Comparison of ENCODE assay signal across 8 cellular contexts in the genomic region with DNA sequence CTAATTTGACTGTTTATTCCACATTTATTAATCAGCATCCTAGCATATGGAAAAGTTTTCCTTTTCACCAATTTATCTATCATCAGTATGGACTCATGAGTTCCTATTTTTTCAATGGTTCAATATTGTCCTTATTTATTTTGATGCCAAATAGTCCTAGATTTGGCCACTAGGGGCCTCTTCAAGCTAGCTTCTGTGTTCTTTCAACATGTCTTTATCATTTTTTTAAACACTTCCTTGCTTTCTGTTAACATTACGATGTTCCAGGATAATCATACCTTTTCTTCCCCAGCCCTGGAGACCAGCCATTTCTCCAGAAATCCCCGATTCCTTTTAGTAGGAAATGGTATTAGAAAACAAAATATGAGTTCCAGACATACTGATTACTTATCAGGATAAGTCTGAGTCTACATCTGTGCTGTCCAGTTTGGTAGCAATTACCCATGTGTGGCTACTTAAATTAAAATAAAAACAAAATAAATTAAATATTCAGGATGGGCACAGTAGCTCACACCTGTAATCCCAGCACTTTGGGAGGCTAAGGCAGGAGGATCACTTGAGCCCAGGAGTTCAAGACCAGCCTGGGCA.
A peak's percentile ranks its signal among the peaks of the same experiment; 100 is the strongest.
DNase-seq lines count a peak whose midpoint lies in the region; ATAC-seq and TF ChIP-seq lines count a peak whose summit lies in the region.

No MANE protein-coding gene starts in this region.

- H3K4me3 ChIP-seq in DOHH2 (ENCODE audit: low read length) (peak overlapping the region; percentile 12; the same call in 1 of the 2 replicates), RWPE2 (ENCODE audit: severe bottlenecking) (no peak overlapping the region), foreskin fibroblast (ENCODE audit: low read depth in 1 of 2, low read length in 2 of 2) (no peak overlapping the region)

- H3F3A ChIP-seq in DOHH2 (ENCODE audit: control insufficient read depth, insufficient read depth), result no peaks in the 10 kb centered on the region

- DNase-seq in RWPE2 (ENCODE audit: low spot score) (no peak), foreskin fibroblast (peak; percentile 29 to 67), stromal cell of bone marrow (ENCODE audit: low read depth) (peak; percentile 52)
- no peak for DNase-seq in activated T-cell treated with anti-CD3 and anti-CD28 coated beads, Interleukin-2, amount 50 U/mL, for 24 hours
- no peak for DNase-seq in activated CD4-positive, alpha-beta memory T cell treated with anti-CD3 and anti-CD28 coated beads, Interleukin-2, amount 10 ng/mL, durations not matched to agents 7 days and 5 days

- no peaks in the 10 kb centered on the region for H3K4me1 ChIP-seq in DOHH2 (ENCODE audit: control insufficient read depth, low read length)
- no peaks in the 10 kb centered on the region for H3K4me1 ChIP-seq in RWPE2 (ENCODE audit: insufficient read depth, poor library complexity, severe bottlenecking)

- H3K9me2 ChIP-seq in DOHH2 (replicated peaks; ENCODE audit: control insufficient read depth, low read length), result no peaks in the 10 kb centered on the region

- no peaks in the 10 kb centered on the region for H3K4me1 Mint-ChIP-seq in activated T-cell treated with anti-CD3 and anti-CD28 coated beads, Interleukin-2, amount 50 U/mL, for 24 hours (ENCODE audit: low read depth)
- no peaks in the 10 kb centered on the region for H3K4me1 Mint-ChIP-seq in activated CD4-positive, alpha-beta memory T cell treated with anti-CD3 and anti-CD28 coated beads, Interleukin-2, amount 10 ng/mL, durations not matched to agents 7 days and 5 days

- no peak overlapping the region for H3K27ac Mint-ChIP-seq in activated T-cell treated with anti-CD3 and anti-CD28 coated beads, Interleukin-2, amount 50 U/mL, for 24 hours
- H3K27ac Mint-ChIP-seq in activated CD4-positive, alpha-beta memory T cell treated with anti-CD3 and anti-CD28 coated beads, Interleukin-2, amount 10 ng/mL, durations not matched to agents 7 days and 5 days, result no peak overlapping the region

- no peaks in the 10 kb centered on the region for H3K36me3 Mint-ChIP-seq in activated T-cell treated with anti-CD3 and anti-CD28 coated beads, Interleukin-2, amount 50 U/mL, for 24 hours (ENCODE audit: low read depth)
- H3K36me3 Mint-ChIP-seq in activated CD4-positive, alpha-beta memory T cell treated with anti-CD3 and anti-CD28 coated beads, Interleukin-2, amount 10 ng/mL, durations not matched to agents 7 days and 5 days (ENCODE audit: low read depth), result no peaks in the 10 kb centered on the region

- TF ChIP-seq CTCF in DOHH2 (IDR thresholded peaks at IDR 0.05; ENCODE audit: low read depth, low read length, poor library complexity, severe bottlenecking), result peak; percentile 82
- peak; percentile 87 for TF ChIP-seq CTCF in RWPE2 (IDR thresholded peaks at IDR 0.05; ENCODE audit: poor library complexity, severe bottlenecking)
- TF ChIP-seq CTCF in foreskin fibroblast (IDR thresholded peaks at IDR 0.05; ENCODE audit: low read depth, low read length), result peak; percentile 64

- 0 out of 2 replicates have a peak, but pooled peaks cover 2% of the 10 kb centered on the region for H3K27me3 ChIP-seq in DOHH2 (ENCODE audit: control insufficient read depth, low read length)
- no peaks in the 10 kb centered on the region for H3K27me3 ChIP-seq in RWPE2 (ENCODE audit: insufficient read depth, poor library complexity, severe bottlenecking)

- POLR2A ChIA-PET in activated CD4-positive, alpha-beta memory T cell treated with anti-CD3 and anti-CD28 coated beads, Interleukin-2, amount 10 ng/mL, durations not matched to agents 7 days and 5 days (lab: Charles Lee), result no interaction called here

- peak overlapping the region; percentile 40 for H3K4me2 ChIP-seq in DOHH2 (ENCODE audit: low read length)

- ATAC-seq in GM19463 (IDR thresholded peaks at IDR 0.05; ENCODE audit: unreplicated experiment) (peak; percentile 67), HG03460 (IDR thresholded peaks at IDR 0.05; ENCODE audit: unreplicated experiment) (peak; percentile 73), RWPE2 (ENCODE audit: low read depth) (peak; percentile 63; the same call in 2 of the 3 replicates)

- H3K36me3 ChIP-seq in DOHH2 (ENCODE audit: control insufficient read depth, low read length), result no peaks in the 10 kb centered on the region
- no peaks in the 10 kb centered on the region for H3K36me3 ChIP-seq in RWPE2 (ENCODE audit: low read depth)

- no peaks in the 10 kb centered on the region for H3K79me2 ChIP-seq in DOHH2 (ENCODE audit: control insufficient read depth, low read length)

- H3K9me3 Mint-ChIP-seq in activated T-cell treated with anti-CD3 and anti-CD28 coated beads, Interleukin-2, amount 50 U/mL, for 24 hours, result no peaks in the 10 kb centered on the region
- no peaks in the 10 kb centered on the region for H3K9me3 Mint-ChIP-seq in activated CD4-positive, alpha-beta memory T cell treated with anti-CD3 and anti-CD28 coated beads, Interleukin-2, amount 10 ng/mL, durations not matched to agents 7 days and 5 days

- H3K27ac ChIP-seq in DOHH2 (ENCODE audit: low read depth, low read length) (no peak overlapping the region), RWPE2 (ENCODE audit: poor library complexity, severe bottlenecking) (no peak overlapping the region)

- H4K20me1 ChIP-seq in DOHH2 (ENCODE audit: control insufficient read depth, insufficient read depth, low read depth, low read length), result no peaks in the 10 kb centered on the region

- H3K27me3 Mint-ChIP-seq in activated T-cell treated with anti-CD3 and anti-CD28 coated beads, Interleukin-2, amount 50 U/mL, for 24 hours, result no peaks in the 10 kb centered on the region
- H3K27me3 Mint-ChIP-seq in activated CD4-positive, alpha-beta memory T cell treated with anti-CD3 and anti-CD28 coated beads, Interleukin-2, amount 10 ng/mL, durations not matched to agents 7 days and 5 days, result no peaks in the 10 kb centered on the region

- H3K9me3 ChIP-seq in DOHH2 (ENCODE audit: control insufficient read depth, insufficient read depth, low read length) (no peaks in the 10 kb centered on the region), RWPE2 (ENCODE audit: severe bottlenecking) (no peaks in the 10 kb centered on the region)

- H3K4me3 Mint-ChIP-seq in activated T-cell treated with anti-CD3 and anti-CD28 coated beads, Interleukin-2, amount 50 U/mL, for 24 hours, result no peak overlapping the region
- no peak overlapping the region for H3K4me3 Mint-ChIP-seq in activated CD4-positive, alpha-beta memory T cell treated with anti-CD3 and anti-CD28 coated beads, Interleukin-2, amount 10 ng/mL, durations not matched to agents 7 days and 5 days

- CTCF ChIA-PET in activated CD4-positive, alpha-beta memory T cell treated with anti-CD3 and anti-CD28 coated beads, Interleukin-2, amount 10 ng/mL, durations not matched to agents 7 days and 5 days (lab: Charles Lee), result interaction anchor here (0.9 to 3.0 kb wide), 3 partner anchors 25 to 126 kb away, joined by 3 to 14 read pairs (median 6); no protein-coding TSS in a partner anchor

Comparison
In these comparisons a context has a peak if more than half of its experiments do, and no peak if none do; other contexts are left out.
1. DNase-seq: peak in foreskin fibroblast (2 of 2) and stromal cell of bone marrow (single experiment); none in RWPE2 (single experiment), activated T-cell treated with anti-CD3 and anti-CD28 coated beads, Interleukin-2, amount 50 U/mL, for 24 hours (single experiment) and activated CD4-positive, alpha-beta memory T cell treated with anti-CD3 and anti-CD28 coated beads, Interleukin-2, amount 10 ng/mL, durations not matched to agents 7 days and 5 days (single experiment).
2. Peak in every context shown above with its lines, with median percentiles within 50 percentile points of each other: CTCF ChIP-seq and ATAC-seq.